Comparison of ENCODE assay signal across 17 cellular contexts in genomic region chr2:157178865-157179264, GRCh38.
DNase-seq lines count a peak whose midpoint lies in the region; ATAC-seq and TF ChIP-seq lines count a peak whose summit lies in the region.
"Had no signal": no experiment of that assay in that cellular context is flagged by ENCODE, and none has a peak within 500 bp of the region (broad histone marks: within the 10 kb centered on the region; RNA-seq: fewer than 3 reads in every experiment).

No MANE protein-coding gene starts in this region.

- TF ChIP-seq CTCF in AG04450 (IDR thresholded peaks at IDR 0.05; ENCODE audit: low read depth, low read length) (0 out of 2 replicates have a peak, but pooled peaks have one; percentile 5), GM10266 (IDR thresholded peaks at IDR 0.05; ENCODE audit: control insufficient read depth, insufficient read depth, low read depth, missing control alignments) (peak; percentile 20), NB4 (IDR thresholded peaks at IDR 0.05; ENCODE audit: low read depth, low read length) (peak; percentile 34), endothelial cell (IDR thresholded peaks at IDR 0.05; ENCODE audit: unreplicated experiment) (peak; percentile 47)

- intact Hi-C loops in naive thymus-derived CD4-positive, alpha-beta T cell (cut with micrococcal nuclease) = no loop called here

- no peak for ATAC-seq in naive thymus-derived CD4-positive, alpha-beta T cell
- ATAC-seq: right cardiac atrium had no signal

- H3K27ac Mint-ChIP-seq in endothelial cell (ENCODE audit: unreplicated experiment) = no peak overlapping the region
- no peak overlapping the region for H3K27ac Mint-ChIP-seq in naive thymus-derived CD4-positive, alpha-beta T cell
- H3K27ac Mint-ChIP-seq: CD4-positive, alpha-beta T cell; memory B cell had no signal

- H3K4me1 ChIP-seq in naive thymus-derived CD4-positive, alpha-beta T cell (ENCODE audit: control insufficient read depth in 2 of 2, insufficient read depth in 2 of 2, low read length in 2 of 2) = no peaks in the 10 kb centered on the region

- POLR2A ChIA-PET in AG04450 (lab: Yijun Ruan, JAX) = no interaction called here
- POLR2A ChIA-PET in naive thymus-derived CD4-positive, alpha-beta T cell (lab: Charles Lee) = no interaction called here

- H3K27ac ChIP-seq in AG04450 (ENCODE audit: low read depth, low read length) = no peak overlapping the region
- H3K27ac ChIP-seq in naive thymus-derived CD4-positive, alpha-beta T cell (ENCODE audit: low read depth, low read length) = no peak overlapping the region
- H3K27ac ChIP-seq: SJCRH30, transverse colon had no signal

- H3K27me3 ChIP-seq in AG04450 (ENCODE audit: control insufficient read depth, insufficient read depth, low read length) = no peaks in the 10 kb centered on the region
- H3K27me3 ChIP-seq in naive thymus-derived CD4-positive, alpha-beta T cell (ENCODE audit: control insufficient read depth in 2 of 2, insufficient read depth in 2 of 2, low read length in 2 of 2) = no peaks in the 10 kb centered on the region
- H3K27me3 ChIP-seq: SJCRH30, transverse colon had no signal

- no peaks in the 10 kb centered on the region for H3K36me3 Mint-ChIP-seq in endothelial cell (ENCODE audit: low read depth, unreplicated experiment)
- no peaks in the 10 kb centered on the region for H3K36me3 Mint-ChIP-seq in naive thymus-derived CD4-positive, alpha-beta T cell
- H3K36me3 Mint-ChIP-seq: memory B cell had no signal

- in situ Hi-C loops in KBM-7 (cut with MboI; ENCODE audit: low pct_unique_long_range_greater_than_20kb, low sequenced_read_pairs) = no loop called here

- CTCF ChIA-PET in AG04450 (lab: Charles Lee) = interaction anchor here (3.4 kb wide), 1 partner anchor 15 kb away, joined by 22 read pairs; no protein-coding TSS in a partner anchor
- CTCF ChIA-PET in naive thymus-derived CD4-positive, alpha-beta T cell (lab: Charles Lee) = no interaction called here

- H3K4me1 Mint-ChIP-seq in endothelial cell (ENCODE audit: unreplicated experiment) = no peaks in the 10 kb centered on the region
- peaks cover 0 to 7% (median 0%) of the 10 kb centered on the region in 7 donors for H3K4me1 Mint-ChIP-seq in naive thymus-derived CD4-positive, alpha-beta T cell
- H3K4me1 Mint-ChIP-seq: memory B cell had no signal

- H3K27me3 Mint-ChIP-seq in endothelial cell (ENCODE audit: unreplicated experiment) = no peaks in the 10 kb centered on the region
- H3K27me3 Mint-ChIP-seq in naive thymus-derived CD4-positive, alpha-beta T cell = peaks cover under 1 to 11% (median 6%) of the 10 kb centered on the region in 5 donors
- H3K27me3 Mint-ChIP-seq: CD4-positive, alpha-beta T cell; memory B cell had no signal

- H3K9me3 Mint-ChIP-seq in endothelial cell (ENCODE audit: unreplicated experiment) = no peaks in the 10 kb centered on the region
- peaks cover 0 to 2% (median 0%) of the 10 kb centered on the region in 11 donors for H3K9me3 Mint-ChIP-seq in naive thymus-derived CD4-positive, alpha-beta T cell
- H3K9me3 Mint-ChIP-seq: CD4-positive, alpha-beta T cell had no signal

- DNase-seq in AG04450 (ENCODE audit: low read depth, low spot score) (no peak), GM10266 (ENCODE audit: extremely low spot score) (no peak), NB4 (ENCODE audit: low read depth) (peak; percentile 57), endothelial cell (ENCODE audit: low spot score) (no peak), glomerular visceral epithelial cell (ENCODE audit: extremely low spot score) (no peak), NCI-H226 (no peak), KBM-7 (no peak)
- DNase-seq in naive thymus-derived CD4-positive, alpha-beta T cell = no peak
- DNase-seq: activated effector memory CD4-positive, alpha-beta T cell treated with anti-CD3 and anti-CD28 coated beads, Interleukin-2, amount 50 U/mL, for 16 hours; CD4-positive, alpha-beta T cell; NCI-H2029 treated with DMSO at 0.1 percent for 48 hours; NCI-H748 treated with DMSO at 0.1 percent for 48 hours; right cardiac atrium; SJCRH30; stimulated activated CD4-positive, alpha-beta T cell treated with anti-CD3 and anti-CD28 coated beads, Interleukin-4, amount 100 ng/mL, for 24 hours; transverse colon had no signal

- H3K4me3 ChIP-seq in AG04450 (ENCODE audit: low read depth, low read length) (no peak overlapping the region), NB4 (ENCODE audit: low read depth, low read length) (no peak overlapping the region)
- H3K4me3 ChIP-seq in naive thymus-derived CD4-positive, alpha-beta T cell (ENCODE audit: low read length) = no peak overlapping the region
- H3K4me3 ChIP-seq: SJCRH30, transverse colon had no signal

- no peaks in the 10 kb centered on the region for H3K9me3 ChIP-seq in AG04450 (ENCODE audit: control insufficient read depth, insufficient read depth, low read length)
- H3K9me3 ChIP-seq in naive thymus-derived CD4-positive, alpha-beta T cell (ENCODE audit: control insufficient read depth in 2 of 3, low read length in 3 of 3) = no peaks in the 10 kb centered on the region
- H3K9me3 ChIP-seq: SJCRH30, transverse colon had no signal

- no peak for TF ChIP-seq POLR2A in NB4 (IDR thresholded peaks at IDR 0.05; ENCODE audit: extremely low read depth, insufficient read length)

- H3K4me3 Mint-ChIP-seq in endothelial cell (ENCODE audit: unreplicated experiment) = no peak overlapping the region
- H3K4me3 Mint-ChIP-seq in naive thymus-derived CD4-positive, alpha-beta T cell = no peak overlapping the region
- H3K4me3 Mint-ChIP-seq: CD4-positive, alpha-beta T cell; memory B cell had no signal

- H3K36me3 ChIP-seq in naive thymus-derived CD4-positive, alpha-beta T cell (ENCODE audit: control insufficient read depth in 2 of 3, insufficient read depth in 3 of 3, low read length in 3 of 3) = no peaks in the 10 kb centered on the region
- H3K36me3 ChIP-seq: SJCRH30, transverse colon had no signal
